ENCODE assay signal across 23 cellular contexts in genomic region chr1:216332462-216332861, GRCh38.
"Had no signal": no experiment of that assay in that cellular context is flagged by ENCODE, and none has a peak within 500 bp of the region (broad histone marks: within the 10 kb centered on the region; RNA-seq: fewer than 3 reads in every experiment).

No MANE protein-coding gene starts in this region.

- H3K4me1 ChIP-seq: esophagus muscularis mucosa, gastroesophageal sphincter, left ventricle myocardium inferior, neural progenitor cell, right atrium auricular region, sigmoid colon, testis, tibial nerve, upper lobe of right lung had no signal

- H3K27me3 ChIP-seq: esophagus muscularis mucosa, gastroesophageal sphincter, neural progenitor cell, ovary, right atrium auricular region, sigmoid colon, testis, tibial nerve, upper lobe of right lung had no signal

- DNase-seq: effector memory CD4-positive, alpha-beta T cell; glutamatergic neuron; immature natural killer cell; left ventricle myocardium inferior; mesenchymal stem cell; midbrain; nucleus accumbens; ovary; sigmoid colon; stimulated activated CD4-positive, alpha-beta T cell treated with anti-CD3 and anti-CD28 coated beads, Interleukin-2, amount 100 ng/mL, for 24 hours; stimulated activated CD4-positive, alpha-beta T cell treated with anti-CD3 and anti-CD28 coated beads, Interleukin-4, amount 100 ng/mL, for 4 hours; stimulated activated naive B cell treated with anti-CD40 and anti-IgM and Interleukin-4, amounts not matched to agents 10 μg/mL and 1 μg/mL and 100 μg/mL, for 72 hours; stimulated activated naive CD8-positive, alpha-beta T cell treated with anti-CD3 and anti-CD28 coated beads, Interleukin-15, amount 100 ng/mL, for 72 hours; testis; upper lobe of right lung had no signal

- H3K36me3 ChIP-seq: esophagus muscularis mucosa, gastroesophageal sphincter, left ventricle myocardium inferior, neural progenitor cell, ovary, right atrium auricular region, sigmoid colon, tibial nerve, upper lobe of right lung had no signal

- ATAC-seq: gastroesophageal sphincter; natural killer cell treated with Interleukin-12 subunit alpha and Interleukin-12 subunit beta and Interleukin-15 and Interleukin-18, amount 100 ng/mL, for 72 hours; stimulated activated naive B cell treated with anti-CD40 and anti-IgM and Interleukin-4, amounts not matched to agents 10 μg/mL and 1 μg/mL and 100 μg/mL, for 72 hours; stimulated activated naive CD8-positive, alpha-beta T cell treated with anti-CD3 and anti-CD28 coated beads, Interleukin-15, amount 100 ng/mL, for 72 hours; upper lobe of right lung had no signal

- H3K9me3 ChIP-seq: ovary, sigmoid colon, testis, upper lobe of right lung had no signal

- H3K4me3 ChIP-seq: esophagus muscularis mucosa, gastroesophageal sphincter, left ventricle myocardium inferior, lung, neural progenitor cell, ovary, right atrium auricular region, sigmoid colon, skin epidermis, testis, tibial nerve, upper lobe of right lung had no signal

- H3K27ac ChIP-seq: esophagus muscularis mucosa, gastroesophageal sphincter, left ventricle myocardium inferior, neural progenitor cell, ovary, right atrium auricular region, sigmoid colon, skin epidermis, testis, tibial nerve, upper lobe of right lung had no signal
